Comparison of ENCODE assay signal across 15 cellular contexts in the genomic region with DNA sequence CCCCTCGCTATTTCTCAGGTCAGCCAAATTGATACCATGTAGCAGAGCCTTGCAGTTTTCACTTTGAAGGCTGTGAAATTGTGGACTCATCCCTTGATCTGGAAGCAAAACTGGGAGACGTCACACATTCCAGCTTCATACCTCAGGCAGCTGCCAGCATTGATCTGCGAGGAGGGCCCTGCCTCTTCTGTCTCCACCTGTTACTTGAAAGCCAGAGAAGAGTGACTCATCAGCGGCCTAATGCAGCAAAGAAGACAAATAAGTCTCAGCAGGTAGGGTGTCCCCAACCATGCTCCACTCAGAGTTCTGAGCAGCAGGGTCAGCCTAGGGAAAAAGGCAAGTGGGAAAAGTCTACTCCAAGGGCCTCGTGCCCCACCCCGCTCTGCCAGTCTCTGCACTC.
DNase-seq lines count a peak whose midpoint lies in the region; ATAC-seq and TF ChIP-seq lines count a peak whose summit lies in the region.
"Had no signal": no experiment of that assay in that cellular context is flagged by ENCODE, and none has a peak within 500 bp of the region (broad histone marks: within the 10 kb centered on the region; RNA-seq: fewer than 3 reads in every experiment).

No MANE protein-coding gene starts in this region.

- ATAC-seq in esophagus mucosa (peak; percentile 95), mucosa of descending colon (peak; percentile 75), HG02852 (IDR thresholded peaks at IDR 0.05; ENCODE audit: unreplicated experiment) (no peak)
- ATAC-seq: K562 had no signal

- intact Hi-C loops in mucosa of descending colon (cut with DNase I, micrococcal nuclease): no loop called here

- no peak overlapping the region for H3K4me3 ChIP-seq in mucosa of descending colon
- H3K4me3 ChIP-seq: K562, uterus had no signal

- no peaks in the 10 kb centered on the region for H3K9me3 ChIP-seq in mucosa of descending colon
- H3K9me3 ChIP-seq: uterus had no signal

- H3K4me1 ChIP-seq in mucosa of descending colon (ENCODE audit: low read depth): peaks cover 22% of the 10 kb centered on the region
- H3K4me1 ChIP-seq: uterus had no signal

- no peaks in the 10 kb centered on the region for H3K36me3 ChIP-seq in mucosa of descending colon (ENCODE audit: low read depth)
- H3K36me3 ChIP-seq: uterus had no signal

- in situ Hi-C loops in Caki2 (cut with HindIII; ENCODE audit: low pct_unique_long_range_greater_than_20kb, low sequenced_read_pairs): no loop called here

- no peak for TF ChIP-seq CTCF in mucosa of descending colon (IDR thresholded peaks at IDR 0.05)

- peak; percentile 45 for DNase-seq in Caki2 (ENCODE audit: low read depth)
- DNase-seq in NCI-H510A (lab: John Stamatoyannopoulos, UW): peak; percentile 15
- no peak for DNase-seq in mucosa of descending colon
- no peak for DNase-seq in occipital lobe (lab: John Stamatoyannopoulos, UW)
- DNase-seq in GDM1 (lab: John Stamatoyannopoulos, UW): no peak
- DNase-seq in AG08396 (ENCODE audit: low spot score): no peak
- DNase-seq: activated B cell treated with CpG ODN at 0.5 μM for 24 hours; activated CD8-positive, alpha-beta memory T cell treated with anti-CD3 and anti-CD28 coated beads, Interleukin-2, amount 50 U/mL, for 48 hours; hypothalamus; NCI-H187; stimulated activated CD4-positive, alpha-beta T cell treated with anti-CD3 and anti-CD28 coated beads, Interleukin-2, amount 100 ng/mL, for 48 hours; uterus had no signal

Comparison
In these comparisons a context has a peak if more than half of its experiments do, and no peak if none do; other contexts are left out.
1. DNase-seq: peak in Caki2 (single experiment) and NCI-H510A (single experiment); none in mucosa of descending colon (0 of 3), occipital lobe (single experiment), GDM1 (single experiment) and AG08396 (single experiment).